In the genomic region with DNA sequence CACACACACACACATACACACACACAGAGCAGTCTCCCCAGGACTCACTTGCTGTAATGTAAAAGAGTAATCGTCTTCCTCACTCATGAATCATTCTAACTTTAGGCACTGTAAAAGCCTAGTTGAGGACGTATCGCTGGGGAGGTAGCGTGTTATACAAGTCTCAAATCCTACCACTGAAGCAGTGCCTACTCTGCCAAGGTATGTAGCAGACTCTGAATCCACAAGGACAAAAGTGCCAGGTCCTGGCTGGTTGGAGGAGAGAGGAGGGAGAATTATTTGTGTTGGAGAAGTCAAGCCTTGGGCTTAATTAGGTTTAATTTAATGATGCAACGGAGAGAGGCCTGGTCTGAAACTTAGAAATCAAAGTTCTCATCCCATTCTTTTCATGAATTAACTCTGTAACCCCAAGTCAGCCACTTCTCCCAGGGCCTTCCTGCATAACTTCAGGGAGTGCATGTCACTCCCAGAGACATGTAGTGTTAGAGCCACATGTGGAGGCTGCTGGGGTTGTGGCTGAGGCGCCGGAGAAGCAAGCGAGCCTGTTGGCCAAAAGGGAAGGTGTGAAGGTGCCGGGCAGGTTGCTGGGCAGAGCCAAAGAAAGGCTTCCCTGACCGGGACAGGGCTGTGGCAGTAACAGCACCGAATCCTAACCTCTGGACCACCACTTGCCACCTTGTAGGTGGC, we compare ENCODE assay signal across 32 cellular contexts. TPM values are rescaled to one million over a fixed set of nuclear protein-coding genes. Genes with fewer than 3 reads are reported as not detected.
"Had no signal": no experiment of that assay in that cellular context is flagged by ENCODE, and none has a peak within 500 bp of the region (broad histone marks: within the 10 kb centered on the region; RNA-seq: fewer than 3 reads in every experiment).

No MANE protein-coding gene starts in this region.

- ATAC-seq: activated T-helper 17 cell treated with anti-CD3 and anti-CD28 coated beads, Interleukin-2, amount 50 U/mL, for 72 hours; esophagus mucosa; left colon; natural killer cell treated with Interleukin-12 subunit alpha and Interleukin-12 subunit beta and Interleukin-15 and Interleukin-18, amount 100 ng/mL, for 72 hours; right lobe of liver; stimulated activated effector memory CD8-positive, alpha-beta T cell treated with anti-CD3 and anti-CD28 coated beads, Interleukin-12 subunit alpha, Interleukin-12 subunit beta, amount 100 ng/mL, for 72 hours; stimulated activated naive CD8-positive, alpha-beta T cell treated with anti-CD3 and anti-CD28 coated beads, Interleukin-15, amount 100 ng/mL, for 72 hours had no signal

- DNase-seq: activated CD4-positive, alpha-beta memory T cell treated with anti-CD3 and anti-CD28 coated beads, Interleukin-2, amount 10 ng/mL, durations not matched to agents 7 days and 5 days; activated CD4-positive, alpha-beta T cell treated with anti-CD3 and anti-CD28 coated beads, Interleukin-2, amount 10 ng/mL, durations not matched to agents 24 days and 14 days; activated CD4-positive, CD25-positive, alpha-beta regulatory T cell treated with anti-CD3 and anti-CD28 coated beads, Interleukin-2, amount 50 U/mL, for 72 hours; activated CD8-positive, alpha-beta memory T cell treated with anti-CD3 and anti-CD28 coated beads, Interleukin-2, amount 50 U/mL, for 48 hours; activated gamma-delta T cell treated with Interleukin-2 at 50 U/mL for 16 hours; activated naive CD4-positive, alpha-beta T cell treated with anti-CD3 and anti-CD28 coated beads, Interleukin-2, amount 50 U/mL, for 16 hours; activated T-cell treated with anti-CD3 and anti-CD28 coated beads, Interleukin-2, amount 50 U/mL, for 24 hours; amniotic stem cell; caudate nucleus; cortex of kidney; foreskin fibroblast; head of caudate nucleus; hippocampal formation; immature natural killer cell; kidney; left colon; mammary epithelial cell; right lobe of liver; stimulated activated CD4-positive, alpha-beta T cell treated with anti-CD3 and anti-CD28 coated beads, Interleukin-2, amount 100 ng/mL, for 48 hours; stimulated activated naive CD8-positive, alpha-beta T cell treated with anti-CD3 and anti-CD28 coated beads, Interleukin-15, amount 100 ng/mL, for 72 hours; substantia nigra; T-helper 9 cell; upper lobe of left lung had no signal

- H3K9me3 Mint-ChIP-seq: activated CD4-positive, alpha-beta memory T cell treated with anti-CD3 and anti-CD28 coated beads, Interleukin-2, amount 10 ng/mL, durations not matched to agents 7 days and 5 days; activated CD4-positive, alpha-beta T cell treated with anti-CD3 and anti-CD28 coated beads, Interleukin-2, amount 10 ng/mL, durations not matched to agents 24 days and 14 days; activated T-cell treated with anti-CD3 and anti-CD28 coated beads, Interleukin-2, amount 50 U/mL, for 24 hours; activated T-helper 17 cell treated with anti-CD3 and anti-CD28 coated beads, Interleukin-2, amount 50 U/mL, for 72 hours; natural killer cell treated with Interleukin-12 subunit alpha and Interleukin-12 subunit beta and Interleukin-15 and Interleukin-18, amount 100 ng/mL, for 72 hours; stimulated activated effector memory CD8-positive, alpha-beta T cell treated with anti-CD3 and anti-CD28 coated beads, Interleukin-12 subunit alpha, Interleukin-12 subunit beta, amount 100 ng/mL, for 72 hours; stimulated activated naive CD8-positive, alpha-beta T cell treated with anti-CD3 and anti-CD28 coated beads, Interleukin-15, amount 100 ng/mL, for 72 hours; T-helper 1 cell treated with Interleukin-12 subunit alpha and Interleukin-12 subunit beta and Interleukin-4 antibody, amounts not matched to agents 30 μg/mL and 1 μg/mL, for 36 hours had no signal

- H3K4me3 Mint-ChIP-seq: activated CD4-positive, alpha-beta memory T cell treated with anti-CD3 and anti-CD28 coated beads, Interleukin-2, amount 10 ng/mL, durations not matched to agents 7 days and 5 days; activated CD4-positive, alpha-beta T cell treated with anti-CD3 and anti-CD28 coated beads, Interleukin-2, amount 10 ng/mL, durations not matched to agents 24 days and 14 days; activated T-cell treated with anti-CD3 and anti-CD28 coated beads, Interleukin-2, amount 50 U/mL, for 24 hours; activated T-helper 17 cell treated with anti-CD3 and anti-CD28 coated beads, Interleukin-2, amount 50 U/mL, for 72 hours; immature natural killer cell; natural killer cell treated with Interleukin-12 subunit alpha and Interleukin-12 subunit beta and Interleukin-15 and Interleukin-18, amount 100 ng/mL, for 72 hours; stimulated activated effector memory CD8-positive, alpha-beta T cell treated with anti-CD3 and anti-CD28 coated beads, Interleukin-12 subunit alpha, Interleukin-12 subunit beta, amount 100 ng/mL, for 72 hours; stimulated activated naive CD8-positive, alpha-beta T cell treated with anti-CD3 and anti-CD28 coated beads, Interleukin-15, amount 100 ng/mL, for 72 hours; T-helper 1 cell treated with Interleukin-12 subunit alpha and Interleukin-12 subunit beta and Interleukin-4 antibody, amounts not matched to agents 30 μg/mL and 1 μg/mL, for 36 hours had no signal

- H3K27ac ChIP-seq: right lobe of liver, upper lobe of left lung, VCaP had no signal

- H3K27ac Mint-ChIP-seq: activated CD4-positive, alpha-beta memory T cell treated with anti-CD3 and anti-CD28 coated beads, Interleukin-2, amount 10 ng/mL, durations not matched to agents 7 days and 5 days; activated CD4-positive, alpha-beta T cell treated with anti-CD3 and anti-CD28 coated beads, Interleukin-2, amount 10 ng/mL, durations not matched to agents 24 days and 14 days; activated T-cell treated with anti-CD3 and anti-CD28 coated beads, Interleukin-2, amount 50 U/mL, for 24 hours; activated T-helper 17 cell treated with anti-CD3 and anti-CD28 coated beads, Interleukin-2, amount 50 U/mL, for 72 hours; immature natural killer cell; natural killer cell treated with Interleukin-12 subunit alpha and Interleukin-12 subunit beta and Interleukin-15 and Interleukin-18, amount 100 ng/mL, for 72 hours; stimulated activated effector memory CD8-positive, alpha-beta T cell treated with anti-CD3 and anti-CD28 coated beads, Interleukin-12 subunit alpha, Interleukin-12 subunit beta, amount 100 ng/mL, for 72 hours; stimulated activated naive CD8-positive, alpha-beta T cell treated with anti-CD3 and anti-CD28 coated beads, Interleukin-15, amount 100 ng/mL, for 72 hours; T-helper 1 cell treated with Interleukin-12 subunit alpha and Interleukin-12 subunit beta and Interleukin-4 antibody, amounts not matched to agents 30 μg/mL and 1 μg/mL, for 36 hours had no signal

- H3K27me3 ChIP-seq: right lobe of liver, upper lobe of left lung had no signal

- H3K4me1 Mint-ChIP-seq: activated CD4-positive, alpha-beta memory T cell treated with anti-CD3 and anti-CD28 coated beads, Interleukin-2, amount 10 ng/mL, durations not matched to agents 7 days and 5 days; activated CD4-positive, alpha-beta T cell treated with anti-CD3 and anti-CD28 coated beads, Interleukin-2, amount 10 ng/mL, durations not matched to agents 24 days and 14 days; activated T-helper 17 cell treated with anti-CD3 and anti-CD28 coated beads, Interleukin-2, amount 50 U/mL, for 72 hours; immature natural killer cell; stimulated activated effector memory CD8-positive, alpha-beta T cell treated with anti-CD3 and anti-CD28 coated beads, Interleukin-12 subunit alpha, Interleukin-12 subunit beta, amount 100 ng/mL, for 72 hours; stimulated activated naive CD8-positive, alpha-beta T cell treated with anti-CD3 and anti-CD28 coated beads, Interleukin-15, amount 100 ng/mL, for 72 hours had no signal

- H3K4me1 ChIP-seq: right lobe of liver, upper lobe of left lung had no signal

- H3K36me3 Mint-ChIP-seq: immature natural killer cell; natural killer cell treated with Interleukin-12 subunit alpha and Interleukin-12 subunit beta and Interleukin-15 and Interleukin-18, amount 100 ng/mL, for 72 hours; stimulated activated effector memory CD8-positive, alpha-beta T cell treated with anti-CD3 and anti-CD28 coated beads, Interleukin-12 subunit alpha, Interleukin-12 subunit beta, amount 100 ng/mL, for 72 hours had no signal

- H3K9me3 ChIP-seq: right lobe of liver, upper lobe of left lung had no signal

RNA-seq across cellular contexts. Expression of gene NKX2-3, which starts 36.7 kb away (rescaled TPM):
- total RNA-seq: activated CD4-positive, alpha-beta memory T cell treated with anti-CD3 and anti-CD28 coated beads, Interleukin-2, amount 10 ng/mL, durations not matched to agents 7 days and 5 days; activated CD4-positive, alpha-beta T cell treated with anti-CD3 and anti-CD28 coated beads, Interleukin-2, amount 10 ng/mL, durations not matched to agents 24 days and 14 days; activated T-helper 17 cell treated with anti-CD3 and anti-CD28 coated beads, Interleukin-2, amount 50 U/mL, for 72 hours; chondrocyte; kidney; mammary epithelial cell; natural killer cell treated with Interleukin-12 subunit alpha and Interleukin-12 subunit beta and Interleukin-15 and Interleukin-18, amount 100 ng/mL, for 72 hours; osteocyte; posterior vena cava had no signal
- polyA plus RNA-seq: immature natural killer cell, mammary epithelial cell had no signal
